13 cellular contexts compared by ENCODE assay signal in the genomic region with DNA sequence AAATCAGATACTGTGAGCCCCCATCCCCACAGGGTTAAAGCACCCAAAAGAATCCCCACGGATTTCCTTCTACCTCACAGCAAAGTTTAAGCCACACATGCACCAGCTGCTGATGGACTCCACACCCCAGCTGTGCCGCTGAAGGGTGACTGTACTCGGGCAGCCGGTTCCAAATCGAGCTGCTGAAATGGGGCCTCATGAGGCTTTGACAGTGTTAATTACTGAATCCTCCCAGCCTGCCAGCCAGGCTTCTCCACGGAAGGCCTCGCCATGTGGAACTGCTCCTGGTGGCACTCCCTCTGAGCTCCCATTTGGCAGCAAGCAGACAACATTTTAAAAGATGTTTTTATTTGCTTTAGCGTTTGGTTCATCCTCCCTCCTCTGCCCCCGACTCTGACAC.
"Had no signal": no experiment of that assay in that cellular context is flagged by ENCODE, and none has a peak within 500 bp of the region (broad histone marks: within the 10 kb centered on the region; RNA-seq: fewer than 3 reads in every experiment).

No MANE protein-coding gene starts in this region.

- H3K4me1 ChIP-seq: colonic mucosa, psoas muscle, testis had no signal

- DNase-seq: activated B cell treated with CpG ODN at 0.5 μM for 24 hours; activated CD4-positive, alpha-beta T cell treated with anti-CD3 and anti-CD28 coated beads, Interleukin-2, amount 10 ng/mL, durations not matched to agents 7 days and 5 days; activated naive CD4-positive, alpha-beta T cell treated with anti-CD3 and anti-CD28 coated beads for 36 hours; activated T-cell treated with anti-CD3 and anti-CD28 coated beads for 4 hours; caudate nucleus; colonic mucosa; stimulated activated CD4-positive, alpha-beta T cell treated with anti-CD3 and anti-CD28 coated beads, Interleukin-15, amount 100 ng/mL, for 24 hours; stimulated activated CD4-positive, alpha-beta T cell treated with anti-CD3 and anti-CD28 coated beads, Interleukin-4, amount 100 ng/mL, for 24 hours; T-helper 2 cell; testis had no signal

- H3K36me3 ChIP-seq: colonic mucosa had no signal

- H3K27ac ChIP-seq: colonic mucosa, psoas muscle, testis had no signal

- H3K27me3 ChIP-seq: colonic mucosa, testis had no signal

- ATAC-seq: activated T-helper 17 cell treated with anti-CD3 and anti-CD28 coated beads, Interleukin-2, amount 50 U/mL, for 72 hours had no signal

- H3K9me3 ChIP-seq: colonic mucosa, psoas muscle, testis had no signal

- H3K4me3 ChIP-seq: colonic mucosa, lung, psoas muscle, testis had no signal
